ENCODE assay signal across 10 cellular contexts in the genomic region with DNA sequence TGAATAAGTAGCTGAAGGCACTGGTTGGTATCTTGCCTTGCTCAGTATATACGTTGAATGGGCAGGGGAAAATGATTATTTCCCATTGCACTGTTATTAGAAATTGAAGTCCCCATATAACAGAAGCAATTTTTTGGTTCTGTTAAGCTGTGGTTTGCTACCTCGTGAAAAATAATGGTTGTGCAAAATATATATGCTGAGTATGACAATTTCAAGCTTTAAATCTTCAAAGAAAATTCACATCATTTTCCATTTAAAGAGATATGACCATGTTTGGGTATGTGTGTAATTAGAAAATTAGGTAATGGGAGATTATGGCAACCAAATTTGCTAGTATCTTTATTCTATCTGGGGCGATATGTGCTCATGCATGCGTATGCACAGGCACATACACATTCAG.
"Had no signal": no experiment of that assay in that cellular context is flagged by ENCODE, and none has a peak within 500 bp of the region (broad histone marks: within the 10 kb centered on the region; RNA-seq: fewer than 3 reads in every experiment).

No MANE protein-coding gene starts in this region.

- H2AFZ ChIP-seq: GM23248, GM23338 had no signal

- FAIRE-seq: H1, H54 had no signal

- H3K4me3 ChIP-seq: GM23248, GM23338, HAP-1 had no signal

- H3K4me2 ChIP-seq: GM23338 had no signal

- H3K9ac ChIP-seq: GM23248 had no signal

- DNase-seq: GM23248, H7, H9, HCEC 1CT, HFFc6 had no signal

- H3K27ac ChIP-seq: GM23248 had no signal

- H3K4me1 ChIP-seq: HAP-1 had no signal

- ATAC-seq: GM23338, HCT116 had no signal

- H3K36me3 ChIP-seq: HAP-1 had no signal

- H3K9me3 ChIP-seq: HAP-1 had no signal
